Comparison of ENCODE assay signal across 20 cellular contexts in the genomic region with DNA sequence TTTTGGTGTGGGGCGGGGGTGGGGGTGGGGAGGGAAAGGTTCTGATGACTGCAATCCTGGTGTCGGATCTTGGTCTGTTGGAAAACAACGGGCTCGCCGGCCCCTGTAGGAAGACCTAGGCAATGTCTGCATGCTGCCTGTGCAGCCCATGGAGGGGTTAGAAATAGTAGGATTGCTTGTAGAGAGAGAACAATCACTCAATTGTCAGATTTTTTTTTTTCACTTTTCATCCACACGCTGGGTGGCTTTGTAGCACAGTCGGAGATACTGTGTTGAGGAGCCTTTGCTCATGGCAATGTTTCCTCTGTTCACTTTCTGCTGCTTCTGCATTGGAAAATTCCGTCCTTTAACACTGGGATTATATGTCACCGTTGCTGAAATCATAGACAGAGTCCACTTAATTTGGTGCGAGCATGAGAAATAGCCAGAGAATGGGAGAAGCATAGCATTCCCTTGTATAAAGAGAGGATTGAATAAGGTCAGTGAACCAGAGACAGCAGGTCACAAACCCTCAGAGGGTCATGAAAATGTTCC.
A peak's percentile ranks its signal among the peaks of the same experiment; 100 is the strongest.
DNase-seq lines count a peak whose midpoint lies in the region; ATAC-seq and TF ChIP-seq lines count a peak whose summit lies in the region.
"Had no signal": no experiment of that assay in that cellular context is flagged by ENCODE, and none has a peak within 500 bp of the region (broad histone marks: within the 10 kb centered on the region; RNA-seq: fewer than 3 reads in every experiment).

No MANE protein-coding gene starts in this region.

- peaks cover 51% of the 10 kb centered on the region for H3K4me1 Mint-ChIP-seq in WTC11
- H3K4me1 Mint-ChIP-seq in activated naive CD8-positive, alpha-beta T cell treated with anti-CD3 and anti-CD28 coated beads, Interleukin-2, amount 50 U/mL, for 24 hours = no peaks in the 10 kb centered on the region
- H3K4me1 Mint-ChIP-seq: B cell had no signal

- no peak overlapping the region for H2BK15ac ChIP-seq in mesendoderm (replicated peaks; ENCODE audit: low read depth)

- no peak overlapping the region for H2AK5ac ChIP-seq in mesendoderm (ENCODE audit: low read length)

- intact Hi-C loops in Right ventricle myocardium superior (cut with DNase I) = loop anchor here (10.0 kb wide), 1 partner anchor 236 kb away; no protein-coding TSS in a partner anchor

- no peak for TF ChIP-seq EP300 in suprapubic skin (IDR thresholded peaks at IDR 0.05)

- H3K4me2 ChIP-seq in mesendoderm (ENCODE audit: low read length) = no peak overlapping the region

- H3K4me3 Mint-ChIP-seq in WTC11 = peak overlapping the region; percentile 1; the same call in 1 of the 2 replicates
- H3K4me3 Mint-ChIP-seq in activated naive CD8-positive, alpha-beta T cell treated with anti-CD3 and anti-CD28 coated beads, Interleukin-2, amount 50 U/mL, for 24 hours = no peak overlapping the region
- H3K4me3 Mint-ChIP-seq: activated CD4-positive, alpha-beta T cell treated with anti-CD3 and anti-CD28 coated beads, Interleukin-2, amount 10 ng/mL, durations not matched to agents 24 days and 14 days; activated T-cell treated with anti-CD3 and anti-CD28 coated beads, Interleukin-2, amount 50 U/mL, for 72 hours; B cell; effector memory CD8-positive, alpha-beta T cell; T-helper 2 cell treated with Interferon-gamma antibody and Interleukin-4, amounts not matched to agents 5 μg/mL and 100 μg/mL, for 36 hours had no signal

- POLR2A ChIA-PET in WTC11 (lab: Charles Lee) = no interaction called here

- H3K27me3 ChIP-seq in mesendoderm (ENCODE audit: insufficient read depth, low read length, poor library complexity) = no peaks in the 10 kb centered on the region
- H3K27me3 ChIP-seq in suprapubic skin = no peaks in the 10 kb centered on the region

- H3K27ac ChIP-seq in mesendoderm (ENCODE audit: low read depth, low read length) (no peak overlapping the region), suprapubic skin (peak overlapping the region; percentile 4)
- H3K27ac ChIP-seq: foreskin keratinocyte had no signal

- H3K27me3 Mint-ChIP-seq in WTC11 (ENCODE audit: low read depth) = peaks cover 34% of the 10 kb centered on the region
- H3K27me3 Mint-ChIP-seq in activated naive CD8-positive, alpha-beta T cell treated with anti-CD3 and anti-CD28 coated beads, Interleukin-2, amount 50 U/mL, for 24 hours = no peaks in the 10 kb centered on the region
- H3K27me3 Mint-ChIP-seq: B cell; effector memory CD8-positive, alpha-beta T cell had no signal

- no peaks in the 10 kb centered on the region for H3K36me3 ChIP-seq in mesendoderm (ENCODE audit: control insufficient read depth, insufficient read depth, low read length)
- no peaks in the 10 kb centered on the region for H3K36me3 ChIP-seq in suprapubic skin

- no peaks in the 10 kb centered on the region; the same call in 1 of the 2 replicates for H3K36me3 Mint-ChIP-seq in WTC11
- H3K36me3 Mint-ChIP-seq in activated naive CD8-positive, alpha-beta T cell treated with anti-CD3 and anti-CD28 coated beads, Interleukin-2, amount 50 U/mL, for 24 hours (ENCODE audit: low read depth) = peaks cover 2% of the 10 kb centered on the region

- H3K4me3 ChIP-seq in mesendoderm (ENCODE audit: low read length) (no peak overlapping the region), suprapubic skin (no peak overlapping the region)

- no peak overlapping the region for H3K27ac Mint-ChIP-seq in WTC11
- no peak overlapping the region for H3K27ac Mint-ChIP-seq in activated naive CD8-positive, alpha-beta T cell treated with anti-CD3 and anti-CD28 coated beads, Interleukin-2, amount 50 U/mL, for 24 hours
- H3K27ac Mint-ChIP-seq: activated CD4-positive, alpha-beta T cell treated with anti-CD3 and anti-CD28 coated beads, Interleukin-2, amount 10 ng/mL, durations not matched to agents 24 days and 14 days; activated T-cell treated with anti-CD3 and anti-CD28 coated beads, Interleukin-2, amount 50 U/mL, for 72 hours; B cell; T-helper 2 cell treated with Interferon-gamma antibody and Interleukin-4, amounts not matched to agents 5 μg/mL and 100 μg/mL, for 36 hours had no signal

- H3K9me3 ChIP-seq in suprapubic skin = no peaks in the 10 kb centered on the region

- no peak overlapping the region for H3K9ac ChIP-seq in mesendoderm (ENCODE audit: low read length)

- no peak for TF ChIP-seq POLR2A in suprapubic skin (IDR thresholded peaks at IDR 0.05)

- H2BK120ac ChIP-seq in mesendoderm (ENCODE audit: low read depth, low read length) = no peak overlapping the region

- no peak overlapping the region for H3K56ac ChIP-seq in mesendoderm (ENCODE audit: low read length)

- H4K8ac ChIP-seq in mesendoderm (ENCODE audit: low read depth, low read length) = no peak overlapping the region

- ATAC-seq in WTC11 (peak; percentile 64), Right ventricle myocardium superior (ENCODE audit: poor library complexity) (peak; percentile 65)
- no peak for ATAC-seq in activated naive CD8-positive, alpha-beta T cell treated with anti-CD3 and anti-CD28 coated beads, Interleukin-2, amount 50 U/mL, for 24 hours
- ATAC-seq: activated T-cell treated with anti-CD3 and anti-CD28 coated beads, Interleukin-2, amount 50 U/mL, for 72 hours; effector memory CD8-positive, alpha-beta T cell; foreskin keratinocyte; PC-3 had no signal

- H2BK5ac ChIP-seq in mesendoderm (ENCODE audit: low read length) = no peak overlapping the region

- DNase-seq in WTC11 (ENCODE audit: low spot score) = no peak
- no peak for DNase-seq in Right ventricle myocardium superior
- DNase-seq in mesendoderm = no peak
- DNase-seq in suprapubic skin (ENCODE audit: low spot score in 2 of 2) = no peak
- no peak for DNase-seq in NCI-H774 (lab: John Stamatoyannopoulos, UW)
- DNase-seq in SIG-M5 (lab: John Stamatoyannopoulos, UW) = no peak
- no peak for DNase-seq in SIG-M5 treated with dmso at 0.1 percent for 504 hours (lab: John Stamatoyannopoulos, UW; ENCODE audit: unreplicated experiment)
- DNase-seq in activated naive CD8-positive, alpha-beta T cell treated with anti-CD3 and anti-CD28 coated beads, Interleukin-2, amount 50 U/mL, for 24 hours = no peak
- DNase-seq: activated CD4-positive, alpha-beta T cell treated with anti-CD3 and anti-CD28 coated beads, Interleukin-2, amount 10 ng/mL, durations not matched to agents 24 days and 14 days; activated T-cell treated with anti-CD3 and anti-CD28 coated beads, Interleukin-2, amount 50 U/mL, for 72 hours; DMS153; effector memory CD8-positive, alpha-beta T cell; foreskin keratinocyte; IMR-90; NCI-H1105; NCI-H226; PC-3; stimulated activated CD8-positive, alpha-beta memory T cell treated with anti-CD3 and anti-CD28 coated beads, Interleukin-4, amount 100 ng/mL, for 48 hours had no signal

- H3K23ac ChIP-seq in mesendoderm (ENCODE audit: low read length) = no peak overlapping the region

- no peak for TF ChIP-seq CTCF in WTC11 (IDR thresholded peaks at IDR 0.05)
- no peak for TF ChIP-seq CTCF in suprapubic skin (IDR thresholded peaks at IDR 0.05)

- H3K4ac ChIP-seq in mesendoderm (ENCODE audit: low read depth, low read length) = no peak overlapping the region

- H3K79me2 ChIP-seq in mesendoderm (ENCODE audit: control insufficient read depth, insufficient read depth, low read length) = no peaks in the 10 kb centered on the region

- no peaks in the 10 kb centered on the region for H3K9me3 Mint-ChIP-seq in WTC11
- H3K9me3 Mint-ChIP-seq in activated naive CD8-positive, alpha-beta T cell treated with anti-CD3 and anti-CD28 coated beads, Interleukin-2, amount 50 U/mL, for 24 hours = peaks cover 5% of the 10 kb centered on the region

- no peak overlapping the region for H4K5ac ChIP-seq in mesendoderm (ENCODE audit: low read length)

- CTCF ChIA-PET in WTC11 (lab: Charles Lee) = interaction anchor here (1.2 kb wide), 1 partner anchor 14 kb away, joined by 3 read pairs; no protein-coding TSS in a partner anchor

- H3K18ac ChIP-seq in mesendoderm (ENCODE audit: low read length) = peak overlapping the region; percentile 20

- no peaks in the 10 kb centered on the region for H3K79me1 ChIP-seq in mesendoderm (ENCODE audit: low read length)

- WGBS in mesendoderm (ENCODE audit: extremely low coverage, insufficient coverage, low lambda C conversion rate) = no CpG with 5 or more reads among the region's 10 CpGs
- 55% methylated on average over 10 of the region's 10 CpGs for WGBS in suprapubic skin

- H3K4me1 ChIP-seq in mesendoderm (ENCODE audit: control insufficient read depth, low read depth, low read length) (peaks cover 3% of the 10 kb centered on the region), suprapubic skin (peaks cover 3% of the 10 kb centered on the region)
- H3K4me1 ChIP-seq: foreskin keratinocyte had no signal

TF ChIP-seq in WTC11, 78 proteins besides CTCF, POLR2A, EP300 and RAD21 (continues in another document):
- TF ChIP-seq GABPB1 (CRISPR knock-in tag; IDR thresholded peaks at IDR 0.05) (no peak), CREB1 (CRISPR knock-in tag; IDR thresholded peaks at IDR 0.05) (no peak), TEAD4 (CRISPR knock-in tag; IDR thresholded peaks at IDR 0.05) (no peak)
- TF ChIP-seq, protein P1, sequence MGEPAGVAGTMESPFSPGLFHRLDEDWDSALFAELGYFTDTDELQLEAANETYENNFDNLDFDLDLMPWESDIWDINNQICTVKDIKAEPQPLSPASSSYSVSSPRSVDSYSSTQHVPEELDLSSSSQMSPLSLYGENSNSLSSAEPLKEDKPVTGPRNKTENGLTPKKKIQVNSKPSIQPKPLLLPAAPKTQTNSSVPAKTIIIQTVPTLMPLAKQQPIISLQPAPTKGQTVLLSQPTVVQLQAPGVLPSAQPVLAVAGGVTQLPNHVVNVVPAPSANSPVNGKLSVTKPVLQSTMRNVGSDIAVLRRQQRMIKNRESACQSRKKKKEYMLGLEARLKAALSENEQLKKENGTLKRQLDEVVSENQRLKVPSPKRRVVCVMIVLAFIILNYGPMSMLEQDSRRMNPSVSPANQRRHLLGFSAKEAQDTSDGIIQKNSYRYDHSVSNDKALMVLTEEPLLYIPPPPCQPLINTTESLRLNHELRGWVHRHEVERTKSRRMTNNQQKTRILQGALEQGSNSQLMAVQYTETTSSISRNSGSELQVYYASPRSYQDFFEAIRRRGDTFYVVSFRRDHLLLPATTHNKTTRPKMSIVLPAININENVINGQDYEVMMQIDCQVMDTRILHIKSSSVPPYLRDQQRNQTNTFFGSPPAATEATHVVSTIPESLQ (CRISPR knock-in tag; IDR thresholded peaks at IDR 0.05) = no peak
- TF ChIP-seq, protein P2, sequence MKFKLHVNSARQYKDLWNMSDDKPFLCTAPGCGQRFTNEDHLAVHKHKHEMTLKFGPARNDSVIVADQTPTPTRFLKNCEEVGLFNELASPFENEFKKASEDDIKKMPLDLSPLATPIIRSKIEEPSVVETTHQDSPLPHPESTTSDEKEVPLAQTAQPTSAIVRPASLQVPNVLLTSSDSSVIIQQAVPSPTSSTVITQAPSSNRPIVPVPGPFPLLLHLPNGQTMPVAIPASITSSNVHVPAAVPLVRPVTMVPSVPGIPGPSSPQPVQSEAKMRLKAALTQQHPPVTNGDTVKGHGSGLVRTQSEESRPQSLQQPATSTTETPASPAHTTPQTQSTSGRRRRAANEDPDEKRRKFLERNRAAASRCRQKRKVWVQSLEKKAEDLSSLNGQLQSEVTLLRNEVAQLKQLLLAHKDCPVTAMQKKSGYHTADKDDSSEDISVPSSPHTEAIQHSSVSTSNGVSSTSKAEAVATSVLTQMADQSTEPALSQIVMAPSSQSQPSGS (CRISPR knock-in tag; IDR thresholded peaks at IDR 0.05; ENCODE audit: borderline replicate concordance, low read depth) = no peak
